Comparison of ENCODE assay signal across 1 cellular context in the genomic region with DNA sequence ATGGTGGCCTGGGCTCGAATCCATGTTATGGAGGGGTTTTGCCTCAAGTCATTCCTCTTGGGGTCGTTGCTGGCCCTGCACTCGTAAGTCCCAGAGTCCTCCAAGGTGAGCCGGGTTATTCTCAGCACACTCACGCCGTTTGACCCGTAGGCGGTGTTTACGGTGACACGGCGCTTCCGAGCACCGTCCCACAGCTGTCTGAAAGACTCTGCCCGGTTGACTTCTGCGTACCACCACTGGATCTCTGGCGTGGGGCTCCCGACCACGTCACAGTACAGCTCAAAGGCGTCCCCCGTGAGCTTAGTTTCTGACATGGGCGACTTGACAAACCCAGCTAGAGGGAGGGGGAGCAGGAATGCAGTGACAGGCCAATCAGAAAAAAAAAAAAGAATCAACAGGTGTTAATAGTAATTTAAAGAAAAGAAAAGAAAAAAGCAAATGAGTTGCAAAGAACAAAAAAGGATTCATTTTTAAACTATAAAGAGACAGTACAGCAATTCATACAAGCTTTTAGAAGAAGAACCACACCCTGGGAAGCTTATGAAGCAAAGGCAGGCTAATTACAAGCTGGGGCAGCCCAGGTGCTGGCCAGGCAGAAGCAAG.
TF ChIP-seq lines count a peak whose summit lies in the region.

No MANE protein-coding gene starts in this region.

TF ChIP-seq in HepG2, 621 proteins besides CTCF, POLR2A, EP300 and RAD21:
- no peak for TF ChIP-seq REXO4 (CRISPR knock-in tag; IDR thresholded peaks at IDR 0.05; ENCODE audit: borderline replicate concordance)
- no peak for TF ChIP-seq ZNF263 (CRISPR knock-in tag; IDR thresholded peaks at IDR 0.05)
- TF ChIP-seq ZNF605 (CRISPR knock-in tag; IDR thresholded peaks at IDR 0.05), result no peak
- TF ChIP-seq, protein P1, sequence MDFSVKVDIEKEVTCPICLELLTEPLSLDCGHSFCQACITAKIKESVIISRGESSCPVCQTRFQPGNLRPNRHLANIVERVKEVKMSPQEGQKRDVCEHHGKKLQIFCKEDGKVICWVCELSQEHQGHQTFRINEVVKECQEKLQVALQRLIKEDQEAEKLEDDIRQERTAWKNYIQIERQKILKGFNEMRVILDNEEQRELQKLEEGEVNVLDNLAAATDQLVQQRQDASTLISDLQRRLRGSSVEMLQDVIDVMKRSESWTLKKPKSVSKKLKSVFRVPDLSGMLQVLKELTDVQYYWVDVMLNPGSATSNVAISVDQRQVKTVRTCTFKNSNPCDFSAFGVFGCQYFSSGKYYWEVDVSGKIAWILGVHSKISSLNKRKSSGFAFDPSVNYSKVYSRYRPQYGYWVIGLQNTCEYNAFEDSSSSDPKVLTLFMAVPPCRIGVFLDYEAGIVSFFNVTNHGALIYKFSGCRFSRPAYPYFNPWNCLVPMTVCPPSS (IDR thresholded peaks at IDR 0.05), result no peak
- TF ChIP-seq ZNF75D (CRISPR knock-in tag; IDR thresholded peaks at IDR 0.05; ENCODE audit: borderline replicate concordance), result no peak
- no peak for TF ChIP-seq CBX5 (CRISPR knock-in tag; IDR thresholded peaks at IDR 0.05; ENCODE audit: borderline replicate concordance)
- no peak for TF ChIP-seq ZMYM4 (CRISPR knock-in tag; IDR thresholded peaks at IDR 0.05)
- TF ChIP-seq ZNF563 (CRISPR knock-in tag; IDR thresholded peaks at IDR 0.05), result no peak
- TF ChIP-seq ZFP37 (CRISPR knock-in tag; IDR thresholded peaks at IDR 0.05; ENCODE audit: borderline replicate concordance), result no peak
- no peak for TF ChIP-seq SMAD3 (CRISPR knock-in tag; IDR thresholded peaks at IDR 0.05)
- TF ChIP-seq ZNF431 (CRISPR knock-in tag; IDR thresholded peaks at IDR 0.05; ENCODE audit: borderline replicate concordance, low read depth), result no peak
- TF ChIP-seq, protein P2, sequence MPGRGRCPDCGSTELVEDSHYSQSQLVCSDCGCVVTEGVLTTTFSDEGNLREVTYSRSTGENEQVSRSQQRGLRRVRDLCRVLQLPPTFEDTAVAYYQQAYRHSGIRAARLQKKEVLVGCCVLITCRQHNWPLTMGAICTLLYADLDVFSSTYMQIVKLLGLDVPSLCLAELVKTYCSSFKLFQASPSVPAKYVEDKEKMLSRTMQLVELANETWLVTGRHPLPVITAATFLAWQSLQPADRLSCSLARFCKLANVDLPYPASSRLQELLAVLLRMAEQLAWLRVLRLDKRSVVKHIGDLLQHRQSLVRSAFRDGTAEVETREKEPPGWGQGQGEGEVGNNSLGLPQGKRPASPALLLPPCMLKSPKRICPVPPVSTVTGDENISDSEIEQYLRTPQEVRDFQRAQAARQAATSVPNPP (CRISPR knock-in tag; IDR thresholded peaks at IDR 0.05), result no peak
- no peak for TF ChIP-seq MYNN (CRISPR knock-in tag; IDR thresholded peaks at IDR 0.05; ENCODE audit: low read depth)
- no peak for TF ChIP-seq ZSCAN22 (CRISPR knock-in tag; IDR thresholded peaks at IDR 0.05)
- TF ChIP-seq, protein P3, sequence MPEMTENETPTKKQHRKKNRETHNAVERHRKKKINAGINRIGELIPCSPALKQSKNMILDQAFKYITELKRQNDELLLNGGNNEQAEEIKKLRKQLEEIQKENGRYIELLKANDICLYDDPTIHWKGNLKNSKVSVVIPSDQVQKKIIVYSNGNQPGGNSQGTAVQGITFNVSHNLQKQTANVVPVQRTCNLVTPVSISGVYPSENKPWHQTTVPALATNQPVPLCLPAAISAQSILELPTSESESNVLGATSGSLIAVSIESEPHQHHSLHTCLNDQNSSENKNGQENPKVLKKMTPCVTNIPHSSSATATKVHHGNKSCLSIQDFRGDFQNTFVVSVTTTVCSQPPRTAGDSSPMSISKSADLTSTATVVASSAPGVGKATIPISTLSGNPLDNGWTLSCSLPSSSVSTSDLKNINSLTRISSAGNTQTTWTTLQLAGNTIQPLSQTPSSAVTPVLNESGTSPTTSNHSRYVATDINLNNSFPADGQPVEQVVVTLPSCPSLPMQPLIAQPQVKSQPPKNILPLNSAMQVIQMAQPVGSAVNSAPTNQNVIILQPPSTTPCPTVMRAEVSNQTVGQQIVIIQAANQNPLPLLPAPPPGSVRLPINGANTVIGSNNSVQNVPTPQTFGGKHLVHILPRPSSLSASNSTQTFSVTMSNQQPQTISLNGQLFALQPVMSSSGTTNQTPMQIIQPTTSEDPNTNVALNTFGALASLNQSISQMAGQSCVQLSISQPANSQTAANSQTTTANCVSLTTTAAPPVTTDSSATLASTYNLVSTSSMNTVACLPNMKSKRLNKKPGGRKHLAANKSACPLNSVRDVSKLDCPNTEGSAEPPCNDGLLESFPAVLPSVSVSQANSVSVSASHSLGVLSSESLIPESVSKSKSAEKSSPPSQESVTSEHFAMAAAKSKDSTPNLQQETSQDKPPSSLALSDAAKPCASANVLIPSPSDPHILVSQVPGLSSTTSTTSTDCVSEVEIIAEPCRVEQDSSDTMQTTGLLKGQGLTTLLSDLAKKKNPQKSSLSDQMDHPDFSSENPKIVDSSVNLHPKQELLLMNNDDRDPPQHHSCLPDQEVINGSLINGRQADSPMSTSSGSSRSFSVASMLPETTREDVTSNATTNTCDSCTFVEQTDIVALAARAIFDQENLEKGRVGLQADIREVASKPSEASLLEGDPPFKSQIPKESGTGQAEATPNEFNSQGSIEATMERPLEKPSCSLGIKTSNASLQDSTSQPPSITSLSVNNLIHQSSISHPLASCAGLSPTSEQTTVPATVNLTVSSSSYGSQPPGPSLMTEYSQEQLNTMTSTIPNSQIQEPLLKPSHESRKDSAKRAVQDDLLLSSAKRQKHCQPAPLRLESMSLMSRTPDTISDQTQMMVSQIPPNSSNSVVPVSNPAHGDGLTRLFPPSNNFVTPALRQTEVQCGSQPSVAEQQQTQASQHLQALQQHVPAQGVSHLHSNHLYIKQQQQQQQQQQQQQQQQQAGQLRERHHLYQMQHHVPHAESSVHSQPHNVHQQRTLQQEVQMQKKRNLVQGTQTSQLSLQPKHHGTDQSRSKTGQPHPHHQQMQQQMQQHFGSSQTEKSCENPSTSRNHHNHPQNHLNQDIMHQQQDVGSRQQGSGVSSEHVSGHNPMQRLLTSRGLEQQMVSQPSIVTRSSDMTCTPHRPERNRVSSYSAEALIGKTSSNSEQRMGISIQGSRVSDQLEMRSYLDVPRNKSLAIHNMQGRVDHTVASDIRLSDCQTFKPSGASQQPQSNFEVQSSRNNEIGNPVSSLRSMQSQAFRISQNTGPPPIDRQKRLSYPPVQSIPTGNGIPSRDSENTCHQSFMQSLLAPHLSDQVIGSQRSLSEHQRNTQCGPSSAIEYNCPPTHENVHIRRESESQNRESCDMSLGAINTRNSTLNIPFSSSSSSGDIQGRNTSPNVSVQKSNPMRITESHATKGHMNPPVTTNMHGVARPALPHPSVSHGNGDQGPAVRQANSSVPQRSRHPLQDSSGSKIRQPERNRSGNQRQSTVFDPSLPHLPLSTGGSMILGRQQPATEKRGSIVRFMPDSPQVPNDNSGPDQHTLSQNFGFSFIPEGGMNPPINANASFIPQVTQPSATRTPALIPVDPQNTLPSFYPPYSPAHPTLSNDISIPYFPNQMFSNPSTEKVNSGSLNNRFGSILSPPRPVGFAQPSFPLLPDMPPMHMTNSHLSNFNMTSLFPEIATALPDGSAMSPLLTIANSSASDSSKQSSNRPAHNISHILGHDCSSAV (CRISPR knock-in tag; IDR thresholded peaks at IDR 0.05; ENCODE audit: borderline replicate concordance), result no peak
- no peak for TF ChIP-seq MED1 (CRISPR knock-in tag; IDR thresholded peaks at IDR 0.05)
- TF ChIP-seq ZNF432 (CRISPR knock-in tag; IDR thresholded peaks at IDR 0.05; ENCODE audit: borderline replicate concordance), result no peak
- TF ChIP-seq GFI1 (CRISPR knock-in tag; IDR thresholded peaks at IDR 0.05; ENCODE audit: borderline replicate concordance), result no peak
